ENCODE assay signal across 8 cellular contexts in genomic region chr2:218523651-218524050, GRCh38.
"Had no signal": no experiment of that assay in that cellular context is flagged by ENCODE, and none has a peak within 500 bp of the region (broad histone marks: within the 10 kb centered on the region; RNA-seq: fewer than 3 reads in every experiment).

No MANE protein-coding gene starts in this region.

- ATAC-seq: GM12878 had no signal

- DNase-seq: GDM1, GF-D8 had no signal

- FAIRE-seq: G401.6, GM12878, GM12891, GM12892, GM18507, GM19239 had no signal

- H3K4me3 ChIP-seq: GM12878 had no signal
